Comparison of ENCODE assay signal across 14 cellular contexts in the genomic region with DNA sequence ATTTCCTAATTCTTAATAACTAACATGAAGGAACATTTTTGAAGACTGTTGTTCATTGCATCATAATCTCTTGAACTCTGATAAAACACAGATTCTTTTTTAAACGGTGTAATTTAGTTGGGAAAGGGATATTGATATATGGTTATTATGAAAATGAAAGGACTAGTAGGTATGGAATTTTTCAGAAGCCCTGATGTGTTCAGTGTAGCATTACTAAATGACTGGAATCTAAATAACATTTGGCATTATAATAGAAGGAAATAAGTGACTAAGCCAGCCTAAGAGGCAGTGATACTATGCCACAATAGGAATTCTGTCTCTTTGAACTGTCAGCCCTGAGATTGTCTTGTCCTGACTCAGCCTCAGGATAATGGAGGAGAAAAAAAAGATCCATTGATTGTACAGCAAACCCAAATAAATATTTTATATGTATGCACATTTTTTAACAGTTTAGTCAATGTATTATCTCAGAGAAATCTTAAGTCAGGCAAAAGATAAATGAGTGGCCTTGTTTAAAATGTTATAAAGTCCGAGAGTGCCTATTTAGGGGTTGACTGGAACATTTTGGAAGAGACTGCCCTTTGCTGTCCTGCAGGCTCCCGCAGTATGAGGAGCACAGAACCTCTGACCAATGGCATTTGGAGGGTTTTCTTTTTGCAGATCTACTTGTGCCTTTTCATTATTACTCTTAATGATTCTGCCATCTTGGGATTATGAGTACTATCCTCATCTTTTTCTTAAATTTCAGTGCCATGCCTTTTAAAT.
DNase-seq lines count a peak whose midpoint lies in the region; ATAC-seq, FAIRE-seq and TF ChIP-seq lines count a peak whose summit lies in the region.
"Had no signal": no experiment of that assay in that cellular context is flagged by ENCODE, and none has a peak within 500 bp of the region (broad histone marks: within the 10 kb centered on the region; RNA-seq: fewer than 3 reads in every experiment).

No MANE protein-coding gene starts in this region.

- no peak for TF ChIP-seq POLR2A in H54 (IDR thresholded peaks at IDR 0.05; ENCODE audit: low read depth, low read length)

- no peak for ATAC-seq in HG02981 (IDR thresholded peaks at IDR 0.05; ENCODE audit: unreplicated experiment)

- peak; percentile 75 for FAIRE-seq in H54 (lab: Jason Lieb, UNC)

- H3K4me3 ChIP-seq in fibroblast of mammary gland (ENCODE audit: control insufficient read depth, low read depth, low read length) = no peak overlapping the region
- H3K4me3 ChIP-seq: esophagus muscularis mucosa, sigmoid colon, testis had no signal

- TF ChIP-seq CTCF in fibroblast of mammary gland (conservative IDR thresholded peaks at IDR 0.05; ENCODE audit: control insufficient read depth, insufficient read depth, low read depth, low read length) = no peak

- DNase-seq in H54 (ENCODE audit: insufficient read length, low spot score) = peak; percentile 17
- DNase-seq in SK-N-DZ (ENCODE audit: low spot score) = peak; percentile 38
- DNase-seq in fibroblast of mammary gland (ENCODE audit: low read depth) = peak; percentile 75
- DNase-seq in renal cortical epithelial cell (ENCODE audit: low read depth) = peak; percentile 80
- no peak for DNase-seq in activated gamma-delta T cell (lab: John Stamatoyannopoulos, UW)
- no peak for DNase-seq in activated CD4-positive, CD25-positive, alpha-beta regulatory T cell treated with anti-CD3 and anti-CD28 coated beads, Interleukin-2, amount 50 U/mL, for 72 hours
- DNase-seq in NCI-H1105 (lab: John Stamatoyannopoulos, UW) = no peak
- DNase-seq: activated naive CD4-positive, alpha-beta T cell treated with anti-CD3 and anti-CD28 coated beads for 36 hours; immature natural killer cell; NCI-H345; sigmoid colon; testis had no signal

Comparison
In these comparisons a context has a peak if more than half of its experiments do, and no peak if none do; other contexts are left out.
1. DNase-seq: peak in H54 (single experiment), SK-N-DZ (single experiment), fibroblast of mammary gland (single experiment) and renal cortical epithelial cell (single experiment); none in activated gamma-delta T cell (single experiment), activated CD4-positive, CD25-positive, alpha-beta regulatory T cell treated with anti-CD3 and anti-CD28 coated beads, Interleukin-2, amount 50 U/mL, for 72 hours (single experiment) and NCI-H1105 (single experiment).